In genomic region chr1:18922319-18922726, GRCh38 we compare ENCODE assay signal across 8 cellular contexts. TPM values are rescaled to one million over a fixed set of nuclear protein-coding genes. Genes with fewer than 3 reads are reported as not detected.
A peak's percentile ranks its signal among the peaks of the same experiment; 100 is the strongest.
DNase-seq lines count a peak whose midpoint lies in the region; ATAC-seq and TF ChIP-seq lines count a peak whose summit lies in the region.

No MANE protein-coding gene starts in this region.

- H3K27ac Mint-ChIP-seq in natural killer cell, result no peak overlapping the region

- 85% methylated on average over 8 of the region's 8 CpGs for WGBS in HUES64
- 36 to 54% (median 39%) methylated on average over 8 of the region's 8 CpGs for WGBS in spleen, 5 donors

- ATAC-seq in natural killer cell, result no peak
- ATAC-seq in GM18873 (IDR thresholded peaks at IDR 0.05; ENCODE audit: low FRiP score, unreplicated experiment), result no peak
- no peak for ATAC-seq in GM18502 (IDR thresholded peaks at IDR 0.05; ENCODE audit: poor library complexity, unreplicated experiment)

- H3K4me1 ChIP-seq in HUES64 (ENCODE audit: insufficient read depth, low read length) (peaks cover 13% of the 10 kb centered on the region), spleen (peaks cover 38 to 63% (median 57%) of the 10 kb centered on the region in 6 donors)

- H3K36me3 ChIP-seq in HUES64 (ENCODE audit: insufficient read depth, low read length) (no peaks in the 10 kb centered on the region), spleen (peaks cover 0 to 40% (median 20%) of the 10 kb centered on the region in 6 donors)

- no peak overlapping the region for H3K9ac ChIP-seq in HUES64 (ENCODE audit: low read depth, low read length)

- H3K9me3 ChIP-seq in HUES64 (ENCODE audit: insufficient read depth, low read depth, low read length) (no peaks in the 10 kb centered on the region), spleen (no peaks in the 10 kb centered on the region)

- in situ Hi-C loops in astrocyte of the spinal cord (cut with HindIII; ENCODE audit: low sequenced_read_pairs) (no loop called here), GM13976 (cut with MboI; ENCODE audit: low sequenced_read_pairs, unreplicated experiment) (loop anchor here (25.0 kb wide), 1 partner anchor 165 kb away; no protein-coding TSS in a partner anchor)

- H3K4me1 Mint-ChIP-seq in natural killer cell, result peaks cover 40 to 58% of the 10 kb centered on the region in 2 donors

- H3K4me3 ChIP-seq in HUES64 (ENCODE audit: low read length) (no peak overlapping the region), astrocyte of the spinal cord (ENCODE audit: low read depth, low read length) (no peak overlapping the region), spleen (no peak overlapping the region)

- no peaks in the 10 kb centered on the region for H3K36me3 Mint-ChIP-seq in natural killer cell

- H3K27ac ChIP-seq in HUES64 (ENCODE audit: low read depth, low read length), result 0 out of 2 replicates have a peak overlapping the region, but pooled peaks have one; percentile 14
- H3K27ac ChIP-seq in spleen, result peak overlapping the region; percentile 58 to 97 (median 82)

- H3K27me3 ChIP-seq in HUES64 (ENCODE audit: insufficient read depth, low read length) (no peaks in the 10 kb centered on the region), spleen (replicated peaks in 1 of 7) (no peaks in the 10 kb centered on the region)

- TF ChIP-seq CTCF in astrocyte of the spinal cord (IDR thresholded peaks at IDR 0.05; ENCODE audit: low read depth, low read length), result peak; percentile 16
- peak in 3 of 11 experiments; percentile 7 to 29 (median 11) for TF ChIP-seq CTCF in spleen (IDR thresholded peaks at IDR 0.05 in 8 of 11, conservative IDR thresholded peaks at IDR 0.05 in 3 of 11)
- TF ChIP-seq CTCF in natural killer cell (IDR thresholded peaks at IDR 0.05), result no peak
- TF ChIP-seq CTCF in GM13976 (IDR thresholded peaks at IDR 0.05; ENCODE audit: borderline replicate concordance, control extremely low read depth, extremely low read depth, insufficient read depth, missing control alignments), result no peak

- intact Hi-C loops in spleen (cut with DNase I; ENCODE audit: low total_unique reads), result no loop called here
- intact Hi-C loops in natural killer cell (cut with micrococcal nuclease), result no loop called here

- DNase-seq in astrocyte of the spinal cord (ENCODE audit: low read depth, low spot score) (peak; percentile 83), hypothalamus (lab: John Stamatoyannopoulos, UW) (peak in 43 of 51 donors; percentile 22 to 86 (median 61)), spleen (no peak), natural killer cell (no peak), GM13976 (ENCODE audit: low spot score) (no peak)

- peak in 1 of 3 donors; percentile 21 for TF ChIP-seq POLR2A in spleen (IDR thresholded peaks at IDR 0.05)

- no peaks in the 10 kb centered on the region for H3K27me3 Mint-ChIP-seq in natural killer cell (ENCODE audit: low read depth in 2 of 2)

- H3K4me3 Mint-ChIP-seq in natural killer cell, result no peak overlapping the region

- H3K9me3 Mint-ChIP-seq in natural killer cell, result peaks cover 0 to 2% of the 10 kb centered on the region in 2 donors

RNA-seq across cellular contexts. Expression of gene ALDH4A1, which starts 20.0 kb away (rescaled TPM):
- 20.7 TPM for polyA plus RNA-seq in HUES64 (2013, experiment 1 of 2)
- polyA plus RNA-seq in HUES64 (2013, experiment 2 of 2), result 17.5 TPM
- 10 to 100 TPM in 2 of 7 donors, 1 to 10 TPM in 5; 5.1 to 11.2 (median 8.3) TPM for total RNA-seq in spleen
- polyA plus RNA-seq in spleen, result 1 to 10 TPM; 3.5 to 9.8 (median 4.4) TPM
- 1 to 10 TPM; 3.4 to 4.1 (median 3.7) TPM for total RNA-seq in natural killer cell

RNA-seq across cellular contexts. Expression of gene IFFO2, which starts 34.2 kb away (rescaled TPM):
- polyA plus RNA-seq in HUES64 (2013, experiment 1 of 2), result 3.8 TPM
- 3.2 TPM for polyA plus RNA-seq in HUES64 (2013, experiment 2 of 2)
- 10 to 100 TPM; 13.6 to 19.7 (median 16.4) TPM for total RNA-seq in spleen
- 1 to 10 TPM; 2.7 to 6.2 (median 2.9) TPM for polyA plus RNA-seq in spleen
- total RNA-seq in natural killer cell, result 100 to 1,000 TPM in 1 of 3 donors, 10 to 100 TPM in 2; 52.4 to 105 (median 66.5) TPM

Comparison
In these comparisons a context has a peak if more than half of its experiments do, and no peak if none do; other contexts are left out.
1. DNase-seq: peak in astrocyte of the spinal cord (single experiment) and hypothalamus (43 of 51); none in spleen (single experiment), natural killer cell (single experiment) and GM13976 (single experiment).